In the genomic region with DNA sequence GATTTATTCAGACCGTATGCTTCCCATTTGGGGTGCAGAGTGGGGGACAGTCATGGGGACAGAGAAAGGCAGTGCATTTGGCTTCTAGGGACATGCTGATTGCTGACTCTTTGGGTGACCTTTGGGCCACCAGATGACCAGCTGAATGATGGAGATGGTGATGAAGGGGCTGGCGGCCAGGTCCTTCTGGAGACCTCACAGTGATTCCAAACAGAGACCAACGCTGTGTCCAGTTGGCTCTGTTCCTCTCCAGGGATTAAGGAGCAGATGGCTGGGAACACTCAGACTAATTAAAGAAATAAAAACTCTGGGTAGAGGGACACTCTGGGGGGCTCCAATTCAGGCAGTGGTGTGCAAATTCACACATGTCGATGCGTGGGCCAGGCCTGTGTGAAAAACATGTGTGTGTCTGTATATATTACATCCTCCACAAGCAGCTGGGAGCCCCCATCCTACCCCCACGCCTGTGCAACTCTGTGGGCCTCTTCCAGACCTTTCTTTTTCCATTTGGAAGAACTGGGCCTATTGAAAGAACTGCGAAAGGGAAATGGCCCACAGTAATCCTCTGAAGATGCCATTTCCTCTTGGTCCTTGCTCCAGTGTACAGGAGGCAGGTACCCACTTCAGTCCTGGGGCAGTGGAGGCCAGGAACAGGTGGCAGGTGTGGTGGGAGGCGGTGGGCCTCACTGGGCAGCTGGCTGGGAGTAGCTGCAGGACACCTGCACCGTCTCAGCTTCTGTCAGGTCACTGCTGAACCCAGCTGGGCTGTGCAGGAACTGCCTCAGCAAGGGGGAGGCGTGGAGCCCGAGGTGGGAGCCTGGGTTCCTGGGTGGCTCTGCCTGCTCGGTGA, we compare ENCODE assay signal across 1 cellular context.
A peak's percentile ranks its signal among the peaks of the same experiment; 100 is the strongest.
TF ChIP-seq lines count a peak whose summit lies in the region.

No MANE protein-coding gene starts in this region.

TF ChIP-seq in HepG2, 621 proteins besides CTCF, POLR2A, EP300 and RAD21:
- TF ChIP-seq, protein P1, sequence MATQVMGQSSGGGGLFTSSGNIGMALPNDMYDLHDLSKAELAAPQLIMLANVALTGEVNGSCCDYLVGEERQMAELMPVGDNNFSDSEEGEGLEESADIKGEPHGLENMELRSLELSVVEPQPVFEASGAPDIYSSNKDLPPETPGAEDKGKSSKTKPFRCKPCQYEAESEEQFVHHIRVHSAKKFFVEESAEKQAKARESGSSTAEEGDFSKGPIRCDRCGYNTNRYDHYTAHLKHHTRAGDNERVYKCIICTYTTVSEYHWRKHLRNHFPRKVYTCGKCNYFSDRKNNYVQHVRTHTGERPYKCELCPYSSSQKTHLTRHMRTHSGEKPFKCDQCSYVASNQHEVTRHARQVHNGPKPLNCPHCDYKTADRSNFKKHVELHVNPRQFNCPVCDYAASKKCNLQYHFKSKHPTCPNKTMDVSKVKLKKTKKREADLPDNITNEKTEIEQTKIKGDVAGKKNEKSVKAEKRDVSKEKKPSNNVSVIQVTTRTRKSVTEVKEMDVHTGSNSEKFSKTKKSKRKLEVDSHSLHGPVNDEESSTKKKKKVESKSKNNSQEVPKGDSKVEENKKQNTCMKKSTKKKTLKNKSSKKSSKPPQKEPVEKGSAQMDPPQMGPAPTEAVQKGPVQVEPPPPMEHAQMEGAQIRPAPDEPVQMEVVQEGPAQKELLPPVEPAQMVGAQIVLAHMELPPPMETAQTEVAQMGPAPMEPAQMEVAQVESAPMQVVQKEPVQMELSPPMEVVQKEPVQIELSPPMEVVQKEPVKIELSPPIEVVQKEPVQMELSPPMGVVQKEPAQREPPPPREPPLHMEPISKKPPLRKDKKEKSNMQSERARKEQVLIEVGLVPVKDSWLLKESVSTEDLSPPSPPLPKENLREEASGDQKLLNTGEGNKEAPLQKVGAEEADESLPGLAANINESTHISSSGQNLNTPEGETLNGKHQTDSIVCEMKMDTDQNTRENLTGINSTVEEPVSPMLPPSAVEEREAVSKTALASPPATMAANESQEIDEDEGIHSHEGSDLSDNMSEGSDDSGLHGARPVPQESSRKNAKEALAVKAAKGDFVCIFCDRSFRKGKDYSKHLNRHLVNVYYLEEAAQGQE (IDR thresholded peaks at IDR 0.05; ENCODE audit: borderline replicate concordance in 1 of 2, low read depth in 1 of 2, low read length in 2 of 2) = no peak
- TF ChIP-seq, protein P2, sequence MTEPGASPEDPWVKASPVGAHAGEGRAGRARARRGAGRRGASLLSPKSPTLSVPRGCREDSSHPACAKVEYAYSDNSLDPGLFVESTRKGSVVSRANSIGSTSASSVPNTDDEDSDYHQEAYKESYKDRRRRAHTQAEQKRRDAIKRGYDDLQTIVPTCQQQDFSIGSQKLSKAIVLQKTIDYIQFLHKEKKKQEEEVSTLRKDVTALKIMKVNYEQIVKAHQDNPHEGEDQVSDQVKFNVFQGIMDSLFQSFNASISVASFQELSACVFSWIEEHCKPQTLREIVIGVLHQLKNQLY (CRISPR knock-in tag; IDR thresholded peaks at IDR 0.05) = no peak
- TF ChIP-seq ZNF431 (CRISPR knock-in tag; IDR thresholded peaks at IDR 0.05; ENCODE audit: borderline replicate concordance, low read depth) = no peak
- no peak for TF ChIP-seq ZNF280B (CRISPR knock-in tag; IDR thresholded peaks at IDR 0.05; ENCODE audit: borderline replicate concordance)
- peak; percentile 47 for TF ChIP-seq STAG1 (CRISPR knock-in tag; IDR thresholded peaks at IDR 0.05)
